In the genomic region with DNA sequence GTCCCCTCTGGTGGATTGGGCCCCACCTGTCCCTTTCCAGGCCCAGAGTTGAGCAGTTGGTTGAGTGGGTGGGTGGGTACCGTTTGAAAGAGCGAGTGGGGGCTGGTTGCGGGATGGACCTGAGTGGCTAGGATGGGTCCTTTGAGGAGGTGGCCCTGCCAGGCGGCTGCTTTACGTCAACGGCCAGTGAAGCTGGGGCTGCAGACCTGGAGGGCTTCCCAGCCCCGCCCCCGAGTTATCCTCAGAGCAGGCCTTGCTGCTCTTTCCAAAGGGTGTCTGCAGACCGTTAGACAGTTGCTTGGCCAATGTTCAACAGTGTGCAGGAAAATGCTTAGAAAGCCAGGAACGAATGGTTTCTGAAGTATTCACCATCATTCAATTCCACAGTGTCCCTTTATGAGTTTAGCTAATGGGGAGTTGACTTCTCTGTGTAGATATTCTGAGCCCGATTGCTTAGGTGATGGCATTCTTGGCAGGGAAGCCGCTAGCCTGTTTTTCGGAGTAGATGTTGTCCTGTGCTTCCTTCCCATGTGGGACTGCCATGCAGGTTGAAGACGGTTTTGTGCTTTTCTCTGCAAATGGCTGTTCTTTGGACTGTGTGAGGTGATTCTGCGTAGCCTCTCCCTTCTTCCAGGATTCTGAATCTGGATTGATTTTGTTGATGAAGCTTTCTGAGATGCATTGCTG, we compare ENCODE assay signal across 1 cellular context.
TF ChIP-seq lines count a peak whose summit lies in the region.

No MANE protein-coding gene starts in this region.

TF ChIP-seq in SK-N-SH, 30 proteins besides CTCF, POLR2A, EP300 and RAD21 (continued from another document):
- no peak for TF ChIP-seq PBX3 (IDR thresholded peaks at IDR 0.05)
- no peak for TF ChIP-seq MAX (IDR thresholded peaks at IDR 0.05; ENCODE audit: low read depth)
- TF ChIP-seq RFX5 (IDR thresholded peaks at IDR 0.05; ENCODE audit: low read length), result no peak
